In genomic region chr9:18362901-18363685, GRCh38 we compare ENCODE assay signal across 9 cellular contexts.
DNase-seq lines count a peak whose midpoint lies in the region; ATAC-seq lines count a peak whose summit lies in the region.
"Had no signal": no experiment of that assay in that cellular context is flagged by ENCODE, and none has a peak within 500 bp of the region (broad histone marks: within the 10 kb centered on the region; RNA-seq: fewer than 3 reads in every experiment).

No MANE protein-coding gene starts in this region.

- peak; percentile 21 for DNase-seq in DMS153 (lab: John Stamatoyannopoulos, UW)
- no peak for DNase-seq in DMS153 treated with DMSO at 0.1 percent for 48 hours (lab: John Stamatoyannopoulos, UW; ENCODE audit: unreplicated experiment)
- peak; percentile 79 for DNase-seq in cerebellum (ENCODE audit: low spot score)
- DNase-seq in sciatic nerve (ENCODE audit: low spot score) = no peak
- DNase-seq in KBM-7 = no peak
- no peak for DNase-seq in DMS114 treated with DMSO at 0.1 percent for 48 hours (lab: John Stamatoyannopoulos, UW; ENCODE audit: unreplicated experiment)
- no peak for DNase-seq in UCSD-AML1 (lab: John Stamatoyannopoulos, UW; ENCODE audit: unreplicated experiment)
- DNase-seq: NCI-H2171 treated with DMSO at 0.1 percent for 48 hours had no signal

- ATAC-seq in HG03565 (IDR thresholded peaks at IDR 0.05; ENCODE audit: unreplicated experiment) = peak; percentile 49
- peak; percentile 26 for ATAC-seq in sciatic nerve

- intact Hi-C loops in sciatic nerve (cut with DNase I) = no loop called here

- in situ Hi-C loops in KBM-7 (cut with MboI; ENCODE audit: low pct_unique_long_range_greater_than_20kb, low sequenced_read_pairs) = no loop called here

Comparison
In these comparisons a context has a peak if more than half of its experiments do, and no peak if none do; other contexts are left out.
1. DNase-seq: peak in DMS153 (single experiment) and cerebellum (single experiment); none in DMS153 treated with DMSO at 0.1 percent for 48 hours (single experiment), sciatic nerve (single experiment), KBM-7 (single experiment), DMS114 treated with DMSO at 0.1 percent for 48 hours (single experiment) and UCSD-AML1 (single experiment).